Comparison of ENCODE assay signal across 20 cellular contexts in genomic region chr22:48494256-48494967, GRCh38.
DNase-seq lines count a peak whose midpoint lies in the region; ATAC-seq and TF ChIP-seq lines count a peak whose summit lies in the region.
"Had no signal": no experiment of that assay in that cellular context is flagged by ENCODE, and none has a peak within 500 bp of the region (broad histone marks: within the 10 kb centered on the region; RNA-seq: fewer than 3 reads in every experiment).

No MANE protein-coding gene starts in this region.

- H3K36me3 Mint-ChIP-seq in chondrocyte (ENCODE audit: low read depth) (no peaks in the 10 kb centered on the region), type B pancreatic cell (no peaks in the 10 kb centered on the region)
- H3K36me3 Mint-ChIP-seq in CD8-positive, alpha-beta T cell, result no peaks in the 10 kb centered on the region
- no peaks in the 10 kb centered on the region for H3K36me3 Mint-ChIP-seq in activated T-helper 1 cell treated with anti-CD3 and anti-CD28 coated beads, Interleukin-12 subunit alpha, Interleukin-12 subunit beta, Interleukin-2, Interleukin-4 antibody, amounts not matched to agents 30 ng/mL and 10 ng/mL and 1 ng/mL, durations not matched to agents 14 hours and 24 hours and 36 hours (ENCODE audit: low read depth)
- H3K36me3 Mint-ChIP-seq: CD4-positive, CD25-positive, alpha-beta regulatory T cell had no signal

- intact Hi-C loops in CD8-positive, alpha-beta T cell (cut with DNase I, micrococcal nuclease), result loop anchor here in 1 of 2 experiments (5.0 kb wide), 1 partner anchor 1282 kb away; no protein-coding TSS in a partner anchor
- intact Hi-C loops in thyroid gland (cut with DNase I), result no loop called here
- intact Hi-C loops in activated T-helper 1 cell treated with anti-CD3 and anti-CD28 coated beads, Interleukin-12 subunit alpha, Interleukin-12 subunit beta, Interleukin-2, Interleukin-4 antibody, amounts not matched to agents 30 ng/mL and 10 ng/mL and 1 ng/mL, durations not matched to agents 14 hours and 24 hours and 36 hours (cut with micrococcal nuclease), result no loop called here

- H3K36me3 ChIP-seq in H7 (replicated peaks; ENCODE audit: control insufficient read depth, insufficient read depth, low read length), result no peaks in the 10 kb centered on the region
- H3K36me3 ChIP-seq in osteoblast (ENCODE audit: insufficient read depth, low read length), result no peaks in the 10 kb centered on the region
- no peaks in the 10 kb centered on the region for H3K36me3 ChIP-seq in CD8-positive, alpha-beta T cell (ENCODE audit: insufficient read depth, low read length)
- no peaks in the 10 kb centered on the region for H3K36me3 ChIP-seq in thyroid gland
- H3K36me3 ChIP-seq: BE2C had no signal

- H3K4me1 ChIP-seq in osteoblast (ENCODE audit: insufficient read depth, low read length) (no peaks in the 10 kb centered on the region), thyroid gland (peaks cover 0 to 8% of the 10 kb centered on the region in 2 donors)
- H3K4me1 ChIP-seq in CD8-positive, alpha-beta T cell (ENCODE audit: insufficient read depth, low read length), result no peaks in the 10 kb centered on the region
- H3K4me1 ChIP-seq: BE2C had no signal

- H3K9me3 ChIP-seq in osteoblast (ENCODE audit: low read depth, low read length), result no peaks in the 10 kb centered on the region
- H3K9me3 ChIP-seq in CD8-positive, alpha-beta T cell (ENCODE audit: low read length), result no peaks in the 10 kb centered on the region
- H3K9me3 ChIP-seq in thyroid gland, result no peaks in the 10 kb centered on the region
- H3K9me3 ChIP-seq: BE2C had no signal

- H3K27ac ChIP-seq in osteoblast (ENCODE audit: low read depth, low read length) (no peak overlapping the region), thyroid gland (no peak overlapping the region)
- no peak overlapping the region for H3K27ac ChIP-seq in CD8-positive, alpha-beta T cell (ENCODE audit: low read depth, low read length)

- TF ChIP-seq POLR2A in thyroid gland (IDR thresholded peaks at IDR 0.05), result no peak

- CTCF ChIA-PET in CD8-positive, alpha-beta T cell (lab: Charles Lee), result no interaction called here

- no peak overlapping the region for H3K4me3 ChIP-seq in H7 (ENCODE audit: insufficient read depth, low read depth, low read length)
- H3K4me3 ChIP-seq in osteoblast (ENCODE audit: insufficient read depth, low read length), result no peak overlapping the region
- no peak overlapping the region for H3K4me3 ChIP-seq in CD8-positive, alpha-beta T cell (ENCODE audit: low read depth, low read length)
- no peak overlapping the region for H3K4me3 ChIP-seq in thyroid gland (replicated peaks in 1 of 3)
- H3K4me3 ChIP-seq: K562 had no signal

- no peak overlapping the region for H2AFZ ChIP-seq in osteoblast (ENCODE audit: low read length)

- TF ChIP-seq CTCF in chondrocyte (IDR thresholded peaks at IDR 0.05) (no peak), osteoblast (IDR thresholded peaks at IDR 0.05; ENCODE audit: extremely low read depth, low read depth, low read length) (no peak), type B pancreatic cell (conservative IDR thresholded peaks at IDR 0.05) (no peak), thyroid gland (IDR thresholded peaks at IDR 0.05) (no peak)
- TF ChIP-seq CTCF in CD8-positive, alpha-beta T cell (IDR thresholded peaks at IDR 0.05), result no peak

- H3K79me2 ChIP-seq in osteoblast (ENCODE audit: insufficient read depth, low read length), result no peaks in the 10 kb centered on the region

- WGBS in thyroid gland, 2 donors, result 83% methylated on average over 20 to 21 of the region's 21 CpGs

- H3K4me3 Mint-ChIP-seq in chondrocyte (ENCODE audit: unreplicated experiment) (no peak overlapping the region), type B pancreatic cell (no peak overlapping the region)
- H3K4me3 Mint-ChIP-seq in CD8-positive, alpha-beta T cell, result no peak overlapping the region
- H3K4me3 Mint-ChIP-seq in activated T-helper 1 cell treated with anti-CD3 and anti-CD28 coated beads, Interleukin-12 subunit alpha, Interleukin-12 subunit beta, Interleukin-2, Interleukin-4 antibody, amounts not matched to agents 30 ng/mL and 10 ng/mL and 1 ng/mL, durations not matched to agents 14 hours and 24 hours and 36 hours, result no peak overlapping the region
- H3K4me3 Mint-ChIP-seq: CD4-positive, CD25-positive, alpha-beta regulatory T cell; HFFc6 had no signal

- no peaks in the 10 kb centered on the region for H3K27me3 Mint-ChIP-seq in chondrocyte (ENCODE audit: low read depth)
- peaks cover 38% of the 10 kb centered on the region for H3K27me3 Mint-ChIP-seq in type B pancreatic cell
- peaks cover 30% of the 10 kb centered on the region for H3K27me3 Mint-ChIP-seq in CD8-positive, alpha-beta T cell (ENCODE audit: low read depth)
- peaks cover 22% of the 10 kb centered on the region for H3K27me3 Mint-ChIP-seq in activated T-helper 1 cell treated with anti-CD3 and anti-CD28 coated beads, Interleukin-12 subunit alpha, Interleukin-12 subunit beta, Interleukin-2, Interleukin-4 antibody, amounts not matched to agents 30 ng/mL and 10 ng/mL and 1 ng/mL, durations not matched to agents 14 hours and 24 hours and 36 hours (ENCODE audit: insufficient read depth)

- POLR2A ChIA-PET in CD8-positive, alpha-beta T cell (lab: Charles Lee), result no interaction called here

- no peak overlapping the region for H3K4me2 ChIP-seq in osteoblast (ENCODE audit: insufficient read depth, low read length)

- H3K27ac Mint-ChIP-seq in chondrocyte (ENCODE audit: unreplicated experiment), result no peak overlapping the region
- peak overlapping the region; percentile 40 for H3K27ac Mint-ChIP-seq in type B pancreatic cell
- no peak overlapping the region for H3K27ac Mint-ChIP-seq in CD8-positive, alpha-beta T cell
- H3K27ac Mint-ChIP-seq in activated T-helper 1 cell treated with anti-CD3 and anti-CD28 coated beads, Interleukin-12 subunit alpha, Interleukin-12 subunit beta, Interleukin-2, Interleukin-4 antibody, amounts not matched to agents 30 ng/mL and 10 ng/mL and 1 ng/mL, durations not matched to agents 14 hours and 24 hours and 36 hours, result no peak overlapping the region
- H3K27ac Mint-ChIP-seq: CD4-positive, CD25-positive, alpha-beta regulatory T cell; HFFc6 had no signal

- H3K4me1 Mint-ChIP-seq in chondrocyte (ENCODE audit: low read depth), result peaks cover 15% of the 10 kb centered on the region
- H3K4me1 Mint-ChIP-seq in type B pancreatic cell (ENCODE audit: unreplicated experiment), result peaks cover 18% of the 10 kb centered on the region
- H3K4me1 Mint-ChIP-seq in CD8-positive, alpha-beta T cell (ENCODE audit: low read depth), result no peaks in the 10 kb centered on the region
- H3K4me1 Mint-ChIP-seq in activated T-helper 1 cell treated with anti-CD3 and anti-CD28 coated beads, Interleukin-12 subunit alpha, Interleukin-12 subunit beta, Interleukin-2, Interleukin-4 antibody, amounts not matched to agents 30 ng/mL and 10 ng/mL and 1 ng/mL, durations not matched to agents 14 hours and 24 hours and 36 hours (ENCODE audit: low read depth), result no peaks in the 10 kb centered on the region

- H3K27me3 ChIP-seq in H7 (ENCODE audit: control insufficient read depth, insufficient read depth, low read length), result peaks cover 16% of the 10 kb centered on the region
- H3K27me3 ChIP-seq in osteoblast (ENCODE audit: insufficient read depth, low read length), result peaks cover 16% of the 10 kb centered on the region
- peaks cover 4% of the 10 kb centered on the region for H3K27me3 ChIP-seq in CD8-positive, alpha-beta T cell (ENCODE audit: insufficient read depth, low read length)
- peaks cover 18% of the 10 kb centered on the region for H3K27me3 ChIP-seq in thyroid gland

- no peak for ATAC-seq in CD8-positive, alpha-beta T cell
- ATAC-seq: HepG2, K562 had no signal

- H3K9me3 Mint-ChIP-seq in chondrocyte (ENCODE audit: low read depth) (no peaks in the 10 kb centered on the region), type B pancreatic cell (no peaks in the 10 kb centered on the region)
- no peaks in the 10 kb centered on the region for H3K9me3 Mint-ChIP-seq in CD8-positive, alpha-beta T cell
- no peaks in the 10 kb centered on the region for H3K9me3 Mint-ChIP-seq in activated T-helper 1 cell treated with anti-CD3 and anti-CD28 coated beads, Interleukin-12 subunit alpha, Interleukin-12 subunit beta, Interleukin-2, Interleukin-4 antibody, amounts not matched to agents 30 ng/mL and 10 ng/mL and 1 ng/mL, durations not matched to agents 14 hours and 24 hours and 36 hours

- DNase-seq in H7 (peak; percentile 24), chondrocyte (ENCODE audit: low spot score) (peak; percentile 66), osteoblast (ENCODE audit: insufficient read length, low spot score, missing footprints) (peak; percentile 55), type B pancreatic cell (ENCODE audit: extremely low spot score, unreplicated experiment) (no peak), thyroid gland (no peak)
- no peak for DNase-seq in CD8-positive, alpha-beta T cell
- no peak for DNase-seq in activated T-helper 1 cell treated with anti-CD3 and anti-CD28 coated beads, Interleukin-12 subunit alpha, Interleukin-12 subunit beta, Interleukin-2, Interleukin-4 antibody, amounts not matched to agents 30 ng/mL and 10 ng/mL and 1 ng/mL, durations not matched to agents 14 hours and 24 hours and 36 hours (ENCODE audit: low spot score)
- DNase-seq: BE2C; CD4-positive, CD25-positive, alpha-beta regulatory T cell; COR-L47; DMS79; HFFc6; MM.1S; NCI-H1048; NCI-H1417 treated with DMSO at 0.1 percent for 48 hours; NCI-H187; NCI-H526; OCI-M1 had no signal

- H4K20me1 ChIP-seq in osteoblast (ENCODE audit: insufficient read depth, low read length), result no peaks in the 10 kb centered on the region

Comparison
In these comparisons a context has a peak if more than half of its experiments do, and no peak if none do; other contexts are left out.
1. DNase-seq: peak in H7 (single experiment), chondrocyte (single experiment) and osteoblast (single experiment); none in type B pancreatic cell (single experiment), CD8-positive, alpha-beta T cell (0 of 7), thyroid gland (0 of 2) and activated T-helper 1 cell treated with anti-CD3 and anti-CD28 coated beads, Interleukin-12 subunit alpha, Interleukin-12 subunit beta, Interleukin-2, Interleukin-4 antibody, amounts not matched to agents 30 ng/mL and 10 ng/mL and 1 ng/mL, durations not matched to agents 14 hours and 24 hours and 36 hours (single experiment).